27 cellular contexts compared by ENCODE assay signal in genomic region chr2:158473719-158474392, GRCh38. TPM values are rescaled to one million over a fixed set of nuclear protein-coding genes. Genes with fewer than 3 reads are reported as not detected.
DNase-seq lines count a peak whose midpoint lies in the region; ATAC-seq, FAIRE-seq and TF ChIP-seq lines count a peak whose summit lies in the region.
"Had no signal": no experiment of that assay in that cellular context is flagged by ENCODE, and none has a peak within 500 bp of the region (broad histone marks: within the 10 kb centered on the region; RNA-seq: fewer than 3 reads in every experiment).

No MANE protein-coding gene starts in this region.

- peaks cover 26% of the 10 kb centered on the region for H3K4me1 Mint-ChIP-seq in endodermal cell
- no peaks in the 10 kb centered on the region for H3K4me1 Mint-ChIP-seq in stimulated activated memory B cell treated with anti-CD40 and anti-IgM and Interleukin-4, amounts not matched to agents 10 μg/mL and 1 μg/mL and 100 μg/mL, for 72 hours

- no peak overlapping the region for H3K27ac Mint-ChIP-seq in endodermal cell
- no peak overlapping the region for H3K27ac Mint-ChIP-seq in stimulated activated memory B cell treated with anti-CD40 and anti-IgM and Interleukin-4, amounts not matched to agents 10 μg/mL and 1 μg/mL and 100 μg/mL, for 72 hours
- H3K27ac Mint-ChIP-seq: HFFc6; stimulated activated naive B cell treated with anti-CD40 and anti-IgM and Interleukin-4, amounts not matched to agents 10 μg/mL and 1 μg/mL and 100 μg/mL, for 72 hours had no signal

- intact Hi-C loops in A673 (cut with micrococcal nuclease; ENCODE audit: unreplicated experiment) = no loop called here
- intact Hi-C loops in OCI-LY7 (cut with micrococcal nuclease; ENCODE audit: unreplicated experiment) = no loop called here

- H3K79me2 ChIP-seq in OCI-LY7 (ENCODE audit: insufficient read depth, low read depth, low read length) = no peaks in the 10 kb centered on the region

- no peak overlapping the region for H3K27ac ChIP-seq in A673 (ENCODE audit: low read depth, low read length, poor library complexity, severe bottlenecking)
- no peak overlapping the region for H3K27ac ChIP-seq in OCI-LY7 (ENCODE audit: low read depth, low read length, poor library complexity, severe bottlenecking)
- no peak overlapping the region for H3K27ac ChIP-seq in endodermal cell (ENCODE audit: low read depth, low read length)
- H3K27ac ChIP-seq: BLaER1 treated with 17β-estradiol and CSF1 and Interleukin-3, amounts not matched to agents 10 nM and 100 nM; foreskin keratinocyte; ovary; right atrium auricular region; testis; vagina had no signal

- BruUV-seq in A673 (replicated peaks; lab: Mats Ljungman, UMichigan) (no TSS peak), OCI-LY7 (replicated peaks; lab: Mats Ljungman, UMichigan) (no TSS peak)

- CTCF ChIA-PET in A673 (lab: Charles Lee) = interaction anchor here (0.5 kb wide), 1 partner anchor 13 kb away, joined by 14 read pairs; no protein-coding TSS in a partner anchor
- CTCF ChIA-PET in OCI-LY7 (lab: Charles Lee; ENCODE audit: unreplicated experiment) = no interaction called here

- no peak overlapping the region for H3K4me3 ChIP-seq in A673 (ENCODE audit: low read depth, low read length, poor library complexity, severe bottlenecking)
- no peak overlapping the region for H3K4me3 ChIP-seq in OCI-LY7 (ENCODE audit: low read depth, low read length, poor library complexity, severe bottlenecking)
- H3K4me3 ChIP-seq in endodermal cell (ENCODE audit: low read length) = no peak overlapping the region
- H3K4me3 ChIP-seq: BLaER1 treated with 17β-estradiol and CSF1 and Interleukin-3, amounts not matched to agents 10 nM and 100 nM; ovary; right atrium auricular region; testis; vagina had no signal

- no peaks in the 10 kb centered on the region for H3K36me3 ChIP-seq in A673 (ENCODE audit: insufficient read depth, low read length, poor library complexity, severe bottlenecking)
- H3K36me3 ChIP-seq in OCI-LY7 (ENCODE audit: insufficient read depth, low read length) = peaks cover 13% of the 10 kb centered on the region; the same call in 1 of the 2 replicates
- peaks cover 38% of the 10 kb centered on the region for H3K36me3 ChIP-seq in endodermal cell (ENCODE audit: control insufficient read depth, insufficient read depth, low read length)
- H3K36me3 ChIP-seq: ovary, right atrium auricular region, vagina had no signal

- peaks cover 10% of the 10 kb centered on the region for H3K9me3 Mint-ChIP-seq in endodermal cell
- H3K9me3 Mint-ChIP-seq in stimulated activated memory B cell treated with anti-CD40 and anti-IgM and Interleukin-4, amounts not matched to agents 10 μg/mL and 1 μg/mL and 100 μg/mL, for 72 hours = no peaks in the 10 kb centered on the region
- H3K9me3 Mint-ChIP-seq: HFFc6 had no signal

- POLR2A ChIA-PET in A673 (lab: Charles Lee; ENCODE audit: low non-redundant PET) (no interaction called here), OCI-LY7 (lab: Charles Lee) (interaction anchor here (0.7 to 1.3 kb wide), 3 partner anchors 9 to 13 kb away, joined by 3 to 4 read pairs (median 3); no protein-coding TSS in a partner anchor)

- H3K4me2 ChIP-seq in OCI-LY7 (ENCODE audit: low read length) = no peak overlapping the region
- H3K4me2 ChIP-seq: BLaER1 treated with 17β-estradiol and CSF1 and Interleukin-3, amounts not matched to agents 10 nM and 100 nM had no signal

- no peak for ATAC-seq in stimulated activated memory B cell treated with anti-CD40 and anti-IgM and Interleukin-4, amounts not matched to agents 10 μg/mL and 1 μg/mL and 100 μg/mL, for 72 hours
- ATAC-seq in GM18867 (IDR thresholded peaks at IDR 0.05; ENCODE audit: unreplicated experiment) = no peak
- ATAC-seq: foreskin keratinocyte; left lobe of liver; naive thymus-derived CD4-positive, alpha-beta T cell; stimulated activated naive B cell treated with anti-CD40 and anti-IgM and Interleukin-4, amounts not matched to agents 10 μg/mL and 1 μg/mL and 100 μg/mL, for 72 hours had no signal

- H3K9me2 ChIP-seq in OCI-LY7 (ENCODE audit: insufficient read depth, low read length) = no peaks in the 10 kb centered on the region

- DNase-seq in A673 (ENCODE audit: low spot score) (no peak), H54 (ENCODE audit: insufficient read length, low spot score) (no peak), OCI-LY7 (ENCODE audit: low spot score) (peak; percentile 12), endodermal cell (peak; percentile 58), T-helper 9 cell (no peak), hypothalamus (lab: John Stamatoyannopoulos, UW) (no peak)
- DNase-seq: ACHN; activated CD4-positive, alpha-beta T cell treated with anti-CD3 and anti-CD28 coated beads, Interleukin-2, amount 50 U/mL, for 48 hours; activated effector memory CD4-positive, alpha-beta T cell treated with anti-CD3 and anti-CD28 coated beads, Interleukin-2, amount 50 U/mL, for 16 hours; COR-L47; effector memory CD4-positive, alpha-beta T cell; foreskin keratinocyte; HFFc6; naive thymus-derived CD4-positive, alpha-beta T cell; NCI-H1694; NCI-H524 treated with DMSO at 0.1 percent for 48 hours; ovary; stimulated activated CD4-positive, alpha-beta T cell treated with anti-CD3 and anti-CD28 coated beads, Interleukin-4, amount 100 ng/mL, for 1 hour; stimulated activated naive B cell treated with anti-CD40 and anti-IgM and Interleukin-4, amounts not matched to agents 10 μg/mL and 1 μg/mL and 100 μg/mL, for 72 hours; testis had no signal

- no peaks in the 10 kb centered on the region for H3K9me3 ChIP-seq in A673 (ENCODE audit: low read depth, low read length, poor library complexity, severe bottlenecking)
- no peaks in the 10 kb centered on the region for H3K9me3 ChIP-seq in OCI-LY7 (ENCODE audit: low read length)
- H3K9me3 ChIP-seq in endodermal cell (ENCODE audit: control insufficient read depth, low read length) = peaks cover 23% of the 10 kb centered on the region
- H3K9me3 ChIP-seq: ovary, right atrium auricular region, testis, vagina had no signal

- TF ChIP-seq POLR2A in H54 (IDR thresholded peaks at IDR 0.05; ENCODE audit: low read depth, low read length) = no peak

- no peak overlapping the region for H3K9ac ChIP-seq in endodermal cell (ENCODE audit: extremely low read depth, low read length, poor library complexity, severe bottlenecking)
- H3K9ac ChIP-seq: BLaER1 treated with 17β-estradiol and CSF1 and Interleukin-3, amounts not matched to agents 10 nM and 100 nM had no signal

- H3K27me3 Mint-ChIP-seq in endodermal cell (ENCODE audit: insufficient read depth) = no peaks in the 10 kb centered on the region
- H3K27me3 Mint-ChIP-seq in stimulated activated memory B cell treated with anti-CD40 and anti-IgM and Interleukin-4, amounts not matched to agents 10 μg/mL and 1 μg/mL and 100 μg/mL, for 72 hours = no peaks in the 10 kb centered on the region
- H3K27me3 Mint-ChIP-seq: naive thymus-derived CD4-positive, alpha-beta T cell; stimulated activated naive B cell treated with anti-CD40 and anti-IgM and Interleukin-4, amounts not matched to agents 10 μg/mL and 1 μg/mL and 100 μg/mL, for 72 hours had no signal

- peak; percentile 48; the same call in 1 of the 2 replicates for TF ChIP-seq CTCF in A673 (conservative IDR thresholded peaks at IDR 0.05; ENCODE audit: low read depth, low read length)
- TF ChIP-seq CTCF in OCI-LY7 (conservative IDR thresholded peaks at IDR 0.05; ENCODE audit: low read length) = peak; percentile 59
- peak; percentile 76 for TF ChIP-seq CTCF in endodermal cell (conservative IDR thresholded peaks at IDR 0.05)

- 69 to 70% methylated on average over 7 to 8 of the region's 8 CpGs for WGBS in endodermal cell (ENCODE audit: insufficient coverage in 1 of 2, insufficient read length in 1 of 2), 2 experiments

- H3K27me3 ChIP-seq in A673 (replicated peaks; ENCODE audit: insufficient read depth, low read depth, low read length, poor library complexity) (no peaks in the 10 kb centered on the region), endodermal cell (ENCODE audit: control insufficient read depth, insufficient read depth, low read length, poor library complexity, severe bottlenecking) (no peaks in the 10 kb centered on the region)
- H3K27me3 ChIP-seq: BLaER1 treated with 17β-estradiol and CSF1 and Interleukin-3, amounts not matched to agents 10 nM and 100 nM; foreskin keratinocyte; ovary; right atrium auricular region; testis; vagina had no signal

- H4K20me1 ChIP-seq in OCI-LY7 (ENCODE audit: insufficient read depth, low read length) = no peaks in the 10 kb centered on the region
- H4K20me1 ChIP-seq: BLaER1 treated with 17β-estradiol and CSF1 and Interleukin-3, amounts not matched to agents 10 nM and 100 nM had no signal

- peak; percentile 65 for FAIRE-seq in H54 (lab: Jason Lieb, UNC)
- FAIRE-seq: colon had no signal

- peaks cover 30% of the 10 kb centered on the region for H3K36me3 Mint-ChIP-seq in endodermal cell (ENCODE audit: low read depth)
- H3K36me3 Mint-ChIP-seq in stimulated activated memory B cell treated with anti-CD40 and anti-IgM and Interleukin-4, amounts not matched to agents 10 μg/mL and 1 μg/mL and 100 μg/mL, for 72 hours = peaks cover 6% of the 10 kb centered on the region

- H3K4me1 ChIP-seq in A673 (ENCODE audit: insufficient read depth, low read length, poor library complexity, severe bottlenecking) (peaks cover 28% of the 10 kb centered on the region), OCI-LY7 (ENCODE audit: insufficient read depth, low read length, poor library complexity, severe bottlenecking) (peaks cover 4% of the 10 kb centered on the region), endodermal cell (ENCODE audit: control insufficient read depth, insufficient read depth, low read length) (no peaks in the 10 kb centered on the region)
- H3K4me1 ChIP-seq: BLaER1 treated with 17β-estradiol and CSF1 and Interleukin-3, amounts not matched to agents 10 nM and 100 nM had no signal

- H3K4me3 Mint-ChIP-seq in endodermal cell = no peak overlapping the region
- no peak overlapping the region for H3K4me3 Mint-ChIP-seq in stimulated activated memory B cell treated with anti-CD40 and anti-IgM and Interleukin-4, amounts not matched to agents 10 μg/mL and 1 μg/mL and 100 μg/mL, for 72 hours
- H3K4me3 Mint-ChIP-seq: HFFc6; naive thymus-derived CD4-positive, alpha-beta T cell; stimulated activated naive B cell treated with anti-CD40 and anti-IgM and Interleukin-4, amounts not matched to agents 10 μg/mL and 1 μg/mL and 100 μg/mL, for 72 hours had no signal

- no peak overlapping the region for H2AFZ ChIP-seq in OCI-LY7 (ENCODE audit: low read length)

RNA-seq across cellular contexts. Expression of gene PKP4, which starts 17.1 kb away (rescaled TPM):
- total RNA-seq in A673 (2021) (67.7 and 79.3 TPM in 2 replicates), OCI-LY7 (2022) (73.2 and 81.8 TPM in 2 replicates), endodermal cell (100 to 1,000 TPM in 1 of 2 donors, 10 to 100 TPM in 1; 90.5 to 102 TPM)
- 58.5 and 68.7 TPM in 2 replicates for total RNA-seq in OCI-LY7 (2014; rRNA removed; shearing (Covaris generic))
- 49.9 TPM for polyA plus RNA-seq in endodermal cell (2013, experiment 1 of 2)
- polyA plus RNA-seq in endodermal cell (2013, experiment 2 of 2) = 49.3 TPM

RNA-seq across cellular contexts. Expression of gene CCDC148, which starts 17.3 kb away (rescaled TPM):
- total RNA-seq in A673 (2021) = 0.90 and 0.92 TPM in 2 replicates
- 0.19 and 1.1 TPM in 2 replicates for total RNA-seq in OCI-LY7 (2014; rRNA removed; shearing (Covaris generic))
- 0.99 and 2.0 TPM in 2 replicates for total RNA-seq in OCI-LY7 (2022)
- 1 to 10 TPM; 2.7 to 5.0 TPM for total RNA-seq in endodermal cell
- polyA plus RNA-seq in endodermal cell (2013, experiment 1 of 2) = 2.2 TPM
- polyA plus RNA-seq in endodermal cell (2013, experiment 2 of 2) = 2.3 TPM
- total RNA-seq: vagina had no signal

Comparison
In these comparisons a context has a peak if more than half of its experiments do, and no peak if none do; other contexts are left out.
1. DNase-seq: peak in OCI-LY7 (single experiment) and endodermal cell (single experiment); none in A673 (single experiment), H54 (single experiment), T-helper 9 cell (single experiment) and hypothalamus (0 of 51).
2. Peak in every context shown above with its lines, with median percentiles within 50 percentile points of each other: CTCF ChIP-seq.